15 cellular contexts compared by ENCODE assay signal in the genomic region with DNA sequence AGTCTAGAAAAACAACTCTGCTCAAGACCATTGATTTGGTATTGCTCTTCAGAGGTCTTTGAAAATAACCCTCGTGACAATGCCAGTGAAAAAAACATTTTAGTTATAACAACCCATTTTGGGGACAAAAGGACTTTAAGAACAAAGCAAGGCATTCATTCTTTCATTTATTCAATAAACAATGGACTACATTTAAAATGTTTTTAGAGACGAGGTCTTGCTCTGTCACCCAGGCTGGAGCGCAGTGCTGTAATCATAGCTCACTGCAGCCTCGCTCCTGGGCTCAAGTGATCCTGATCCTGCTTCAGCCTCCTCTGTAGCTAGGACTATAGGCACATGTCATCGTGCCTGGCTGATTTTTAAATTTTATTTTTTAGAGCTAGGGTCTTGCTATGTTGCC. TPM values are rescaled to one million over a fixed set of nuclear protein-coding genes. Genes with fewer than 3 reads are reported as not detected.
DNase-seq lines count a peak whose midpoint lies in the region; ATAC-seq and TF ChIP-seq lines count a peak whose summit lies in the region.
"Had no signal": no experiment of that assay in that cellular context is flagged by ENCODE, and none has a peak within 500 bp of the region (broad histone marks: within the 10 kb centered on the region; RNA-seq: fewer than 3 reads in every experiment).

No MANE protein-coding gene starts in this region.

- no peak overlapping the region for H2AFZ ChIP-seq in OCI-LY7 (ENCODE audit: low read length)

- intact Hi-C loops in OCI-LY7 (cut with micrococcal nuclease; ENCODE audit: unreplicated experiment): no loop called here

- POLR2A ChIA-PET in OCI-LY7 (lab: Charles Lee): no interaction called here

- no peaks in the 10 kb centered on the region for H3K4me1 ChIP-seq in OCI-LY7 (ENCODE audit: insufficient read depth, low read length, poor library complexity, severe bottlenecking)
- H3K4me1 ChIP-seq: BE2C had no signal

- CTCF ChIA-PET in OCI-LY7 (lab: Charles Lee; ENCODE audit: unreplicated experiment): no interaction called here

- no peaks in the 10 kb centered on the region for H3K9me2 ChIP-seq in OCI-LY7 (ENCODE audit: insufficient read depth, low read length)

- H3K79me2 ChIP-seq in OCI-LY7 (ENCODE audit: insufficient read depth, low read depth, low read length): no peaks in the 10 kb centered on the region

- TF ChIP-seq CTCF in OCI-LY7 (conservative IDR thresholded peaks at IDR 0.05; ENCODE audit: low read length): no peak

- no peak overlapping the region for H3K4me2 ChIP-seq in OCI-LY7 (ENCODE audit: low read length)

- no TSS peak for BruUV-seq in OCI-LY7 (replicated peaks; lab: Mats Ljungman, UMichigan)

- no peaks in the 10 kb centered on the region for H3K9me3 ChIP-seq in OCI-LY7 (ENCODE audit: low read length)
- H3K9me3 ChIP-seq: BE2C had no signal

- peak overlapping the region; percentile 99 for H3K27ac ChIP-seq in caudate nucleus (ENCODE audit: low read depth, low read length)
- no peak overlapping the region for H3K27ac ChIP-seq in OCI-LY7 (ENCODE audit: low read depth, low read length, poor library complexity, severe bottlenecking)
- H3K27ac ChIP-seq: C4-2B, HL-60 had no signal

- ATAC-seq in GM19328 (IDR thresholded peaks at IDR 0.05; ENCODE audit: unreplicated experiment) (no peak), HG03108 (IDR thresholded peaks at IDR 0.05; ENCODE audit: unreplicated experiment) (no peak)

- H3K36me3 ChIP-seq in OCI-LY7 (ENCODE audit: insufficient read depth, low read length): no peaks in the 10 kb centered on the region
- H3K36me3 ChIP-seq: BE2C had no signal

- no peaks in the 10 kb centered on the region for H4K20me1 ChIP-seq in OCI-LY7 (ENCODE audit: insufficient read depth, low read length)

- H3K4me3 ChIP-seq in OCI-LY7 (ENCODE audit: low read depth, low read length, poor library complexity, severe bottlenecking): no peak overlapping the region

- peak in 36 of 61 donors; percentile 4 to 72 (median 26) for DNase-seq in caudate nucleus (lab: John Stamatoyannopoulos, UW)
- peak; percentile 43 to 78 for DNase-seq in hippocampal formation (lab: John Stamatoyannopoulos, UW)
- DNase-seq in nucleus accumbens (lab: John Stamatoyannopoulos, UW): peak in 34 of 56 donors; percentile 4 to 73 (median 28)
- peak; percentile 87 for DNase-seq in superior temporal gyrus (ENCODE audit: extremely low spot score)
- DNase-seq in stimulated activated CD4-positive, alpha-beta T cell treated with anti-CD3 and anti-CD28 coated beads, Interleukin-1b, Interleukin-23, amount 100 ng/mL, for 48 hours: no peak
- DNase-seq in OCI-LY7 (ENCODE audit: low spot score): no peak
- DNase-seq: BE2C; CD4-positive, alpha-beta memory T cell; DMS79 treated with DMSO at 0.1 percent for 48 hours; EL; GOT3 had no signal

RNA-seq across cellular contexts. Expression of gene KICS2, which starts 7.7 kb away (rescaled TPM):
- 16.2 and 20.6 TPM in 2 replicates for total RNA-seq in OCI-LY7 (2014; rRNA removed; shearing (Covaris generic))
- 20.4 and 22.2 TPM in 2 replicates for total RNA-seq in OCI-LY7 (2022)

Comparison
In these comparisons a context has a peak if more than half of its experiments do, and no peak if none do; other contexts are left out.
1. DNase-seq: peak in caudate nucleus (36 of 61), hippocampal formation (2 of 2), nucleus accumbens (34 of 56) and superior temporal gyrus (single experiment); none in stimulated activated CD4-positive, alpha-beta T cell treated with anti-CD3 and anti-CD28 coated beads, Interleukin-1b, Interleukin-23, amount 100 ng/mL, for 48 hours (single experiment) and OCI-LY7 (single experiment).